ENCODE assay signal across 8 cellular contexts in genomic region chr2:242031481-242032019, GRCh38.
DNase-seq lines count a peak whose midpoint lies in the region; ATAC-seq and TF ChIP-seq lines count a peak whose summit lies in the region.

No MANE protein-coding gene starts in this region.

- H3K27ac Mint-ChIP-seq in activated CD4-positive, alpha-beta T cell treated with anti-CD3 and anti-CD28 coated beads, Interleukin-2, amount 10 ng/mL, durations not matched to agents 7 days and 5 days: peak overlapping the region; percentile 80

- H3K9me3 ChIP-seq in prostate gland: no peaks in the 10 kb centered on the region

- WGBS in prostate gland: 55% methylated on average over 20 of the region's 20 CpGs

- no peak overlapping the region for H3K27ac ChIP-seq in prostate gland

- H3K36me3 Mint-ChIP-seq in activated CD4-positive, alpha-beta T cell treated with anti-CD3 and anti-CD28 coated beads, Interleukin-2, amount 10 ng/mL, durations not matched to agents 7 days and 5 days (ENCODE audit: low read depth): peaks cover 15% of the 10 kb centered on the region

- POLR2A ChIA-PET in activated CD4-positive, alpha-beta T cell treated with anti-CD3 and anti-CD28 coated beads, Interleukin-2, amount 10 ng/mL, durations not matched to agents 7 days and 5 days (lab: Charles Lee): no interaction called here

- CTCF ChIA-PET in activated CD4-positive, alpha-beta T cell treated with anti-CD3 and anti-CD28 coated beads, Interleukin-2, amount 10 ng/mL, durations not matched to agents 7 days and 5 days (lab: Charles Lee): no interaction called here

- no peaks in the 10 kb centered on the region for H3K36me3 ChIP-seq in prostate gland

- no peak for ATAC-seq in GM18858 (IDR thresholded peaks at IDR 0.05; ENCODE audit: unreplicated experiment)
- no peak for ATAC-seq in GM21381 (IDR thresholded peaks at IDR 0.05; ENCODE audit: unreplicated experiment)

- intact Hi-C loops in prostate gland (cut with DNase I): no loop called here

- H3K27me3 Mint-ChIP-seq in activated CD4-positive, alpha-beta T cell treated with anti-CD3 and anti-CD28 coated beads, Interleukin-2, amount 10 ng/mL, durations not matched to agents 7 days and 5 days: peaks cover 20% of the 10 kb centered on the region

- TF ChIP-seq CTCF in prostate gland (IDR thresholded peaks at IDR 0.05): no peak

- H3K4me1 ChIP-seq in prostate gland (replicated peaks): no peaks in the 10 kb centered on the region

- no peak overlapping the region for H3K4me3 ChIP-seq in prostate gland

- no peak for TF ChIP-seq POLR2A in prostate gland (IDR thresholded peaks at IDR 0.05)

- DNase-seq in HT1080 (ENCODE audit: low read depth) (peak; percentile 79), prostate gland (ENCODE audit: low spot score) (no peak), NCI-H748 (lab: John Stamatoyannopoulos, UW; ENCODE audit: unreplicated experiment) (no peak)
- peak; percentile 74 for DNase-seq in activated CD4-positive, alpha-beta T cell treated with anti-CD3 and anti-CD28 coated beads, Interleukin-2, amount 10 ng/mL, durations not matched to agents 7 days and 5 days
- peak; percentile 49 for DNase-seq in effector CD4-positive, alpha-beta T cell
- DNase-seq in stimulated activated CD4-positive, alpha-beta T cell treated with anti-CD3 and anti-CD28 coated beads, TNF-alpha, amount 100 ng/mL, for 4 hours (ENCODE audit: low read depth in 3 of 3): peak in 2 of 3 experiments; percentile 40 to 48

- peak overlapping the region; percentile 75 for H3K4me3 Mint-ChIP-seq in activated CD4-positive, alpha-beta T cell treated with anti-CD3 and anti-CD28 coated beads, Interleukin-2, amount 10 ng/mL, durations not matched to agents 7 days and 5 days

- no peaks in the 10 kb centered on the region for H3K9me3 Mint-ChIP-seq in activated CD4-positive, alpha-beta T cell treated with anti-CD3 and anti-CD28 coated beads, Interleukin-2, amount 10 ng/mL, durations not matched to agents 7 days and 5 days

- H3K4me1 Mint-ChIP-seq in activated CD4-positive, alpha-beta T cell treated with anti-CD3 and anti-CD28 coated beads, Interleukin-2, amount 10 ng/mL, durations not matched to agents 7 days and 5 days: peaks cover 47% of the 10 kb centered on the region

- no peaks in the 10 kb centered on the region for H3K27me3 ChIP-seq in prostate gland (replicated peaks; ENCODE audit: insufficient read depth)

Comparison
In these comparisons a context has a peak if more than half of its experiments do, and no peak if none do; other contexts are left out.
1. DNase-seq: peak in HT1080 (single experiment), activated CD4-positive, alpha-beta T cell treated with anti-CD3 and anti-CD28 coated beads, Interleukin-2, amount 10 ng/mL, durations not matched to agents 7 days and 5 days (single experiment), effector CD4-positive, alpha-beta T cell (single experiment) and stimulated activated CD4-positive, alpha-beta T cell treated with anti-CD3 and anti-CD28 coated beads, TNF-alpha, amount 100 ng/mL, for 4 hours (2 of 3); none in prostate gland (single experiment) and NCI-H748 (single experiment).